Comparison of ENCODE assay signal across 8 cellular contexts in the genomic region with DNA sequence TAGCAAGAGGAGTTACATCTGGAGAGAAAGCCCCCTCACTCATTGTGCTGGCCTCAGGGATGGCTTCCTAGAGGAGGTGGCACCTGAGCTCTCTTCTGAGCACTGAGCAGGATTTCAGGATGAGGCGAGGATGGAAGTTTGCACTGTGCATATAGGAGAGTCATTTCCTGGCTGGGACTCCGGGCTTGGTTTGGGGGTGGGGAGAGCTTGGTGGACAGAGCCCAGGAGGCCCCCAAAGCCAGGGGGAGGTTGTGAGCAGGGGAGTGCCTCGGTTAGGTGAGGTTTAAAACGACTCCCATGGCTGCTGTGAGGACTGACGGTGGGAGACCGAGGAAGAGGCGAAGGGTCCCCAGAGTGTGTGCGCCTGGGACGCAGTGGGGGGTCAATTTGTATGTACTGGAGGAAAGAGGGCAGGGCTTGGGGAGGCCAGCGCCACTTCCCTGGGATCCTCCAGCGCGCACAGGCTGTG. TPM values are rescaled to one million over a fixed set of nuclear protein-coding genes. Genes with fewer than 3 reads are reported as not detected.
DNase-seq lines count a peak whose midpoint lies in the region; ATAC-seq and TF ChIP-seq lines count a peak whose summit lies in the region.

No MANE protein-coding gene starts in this region.

- H3K36me3 Mint-ChIP-seq in T-helper 2 cell treated with Interferon-gamma antibody and Interleukin-4, amounts not matched to agents 5 μg/mL and 100 μg/mL, for 36 hours (ENCODE audit: low read depth): no peaks in the 10 kb centered on the region
- no peaks in the 10 kb centered on the region for H3K36me3 Mint-ChIP-seq in activated CD8-positive, alpha-beta T cell treated with anti-CD3 and anti-CD28 coated beads, Interleukin-2, amount 10 ng/mL, durations not matched to agents 7 days and 5 days (ENCODE audit: low read depth)

- H3K27me3 ChIP-seq in iPS-15b (ENCODE audit: control insufficient read depth, insufficient read depth, low read length) (peaks cover 2% of the 10 kb centered on the region), suprapubic skin (no peaks in the 10 kb centered on the region)

- H3K9me3 Mint-ChIP-seq in T-helper 2 cell treated with Interferon-gamma antibody and Interleukin-4, amounts not matched to agents 5 μg/mL and 100 μg/mL, for 36 hours: no peaks in the 10 kb centered on the region
- no peaks in the 10 kb centered on the region for H3K9me3 Mint-ChIP-seq in activated CD8-positive, alpha-beta T cell treated with anti-CD3 and anti-CD28 coated beads, Interleukin-2, amount 10 ng/mL, durations not matched to agents 7 days and 5 days (ENCODE audit: insufficient read depth)

- H3K27me3 Mint-ChIP-seq in T-helper 2 cell treated with Interferon-gamma antibody and Interleukin-4, amounts not matched to agents 5 μg/mL and 100 μg/mL, for 36 hours (ENCODE audit: low read depth): peaks cover 5% of the 10 kb centered on the region
- H3K27me3 Mint-ChIP-seq in activated CD8-positive, alpha-beta T cell treated with anti-CD3 and anti-CD28 coated beads, Interleukin-2, amount 10 ng/mL, durations not matched to agents 7 days and 5 days (ENCODE audit: low read depth): peaks cover 2% of the 10 kb centered on the region

- peak overlapping the region; percentile 73 for H3K4me3 Mint-ChIP-seq in T-helper 2 cell treated with Interferon-gamma antibody and Interleukin-4, amounts not matched to agents 5 μg/mL and 100 μg/mL, for 36 hours
- peak overlapping the region; percentile 79 for H3K4me3 Mint-ChIP-seq in activated CD8-positive, alpha-beta T cell treated with anti-CD3 and anti-CD28 coated beads, Interleukin-2, amount 10 ng/mL, durations not matched to agents 7 days and 5 days

- H3K4me3 ChIP-seq in iPS-15b (ENCODE audit: low read depth, low read length) (peak overlapping the region; percentile 62), suprapubic skin (peak overlapping the region; percentile 76)

- no peak for TF ChIP-seq CTCF in suprapubic skin (IDR thresholded peaks at IDR 0.05)

- CTCF ChIA-PET in activated CD8-positive, alpha-beta T cell treated with anti-CD3 and anti-CD28 coated beads, Interleukin-2, amount 10 ng/mL, durations not matched to agents 7 days and 5 days (lab: Charles Lee): no interaction called here

- no peak for TF ChIP-seq POLR2A in suprapubic skin (IDR thresholded peaks at IDR 0.05)

- H3K4me1 Mint-ChIP-seq in T-helper 2 cell treated with Interferon-gamma antibody and Interleukin-4, amounts not matched to agents 5 μg/mL and 100 μg/mL, for 36 hours (ENCODE audit: low read depth): peaks cover 30% of the 10 kb centered on the region
- peaks cover 38% of the 10 kb centered on the region for H3K4me1 Mint-ChIP-seq in activated CD8-positive, alpha-beta T cell treated with anti-CD3 and anti-CD28 coated beads, Interleukin-2, amount 10 ng/mL, durations not matched to agents 7 days and 5 days (ENCODE audit: low read depth)

- H3K36me3 ChIP-seq in iPS-15b (ENCODE audit: control insufficient read depth, insufficient read depth, low read length) (no peaks in the 10 kb centered on the region), suprapubic skin (no peaks in the 10 kb centered on the region)

- peak overlapping the region; percentile 77 for H3K27ac ChIP-seq in suprapubic skin

- H3K9me3 ChIP-seq in iPS-15b (ENCODE audit: control insufficient read depth, insufficient read depth, low read length) (no peaks in the 10 kb centered on the region), suprapubic skin (no peaks in the 10 kb centered on the region)

- no peak for DNase-seq in T-helper 2 cell treated with Interferon-gamma antibody and Interleukin-4, amounts not matched to agents 5 μg/mL and 100 μg/mL, for 36 hours (ENCODE audit: low spot score)
- no peak for DNase-seq in T-helper 2 cell
- no peak for DNase-seq in activated CD8-positive, alpha-beta T cell treated with anti-CD3 and anti-CD28 coated beads, Interleukin-2, amount 10 ng/mL, durations not matched to agents 7 days and 5 days
- DNase-seq in suprapubic skin (ENCODE audit: low spot score in 2 of 2): no peak
- no peak for DNase-seq in occipital lobe (lab: John Stamatoyannopoulos, UW)
- no peak for DNase-seq in HCEC 1CT

- H3K4me1 ChIP-seq in iPS-15b (ENCODE audit: control insufficient read depth, insufficient read depth, low read length) (peaks cover 22% of the 10 kb centered on the region), suprapubic skin (peaks cover 94% of the 10 kb centered on the region)

- WGBS in suprapubic skin: 34% methylated on average over 12 of the region's 12 CpGs

- peak overlapping the region; percentile 70 for H3K27ac Mint-ChIP-seq in T-helper 2 cell treated with Interferon-gamma antibody and Interleukin-4, amounts not matched to agents 5 μg/mL and 100 μg/mL, for 36 hours
- no peak overlapping the region for H3K27ac Mint-ChIP-seq in activated CD8-positive, alpha-beta T cell treated with anti-CD3 and anti-CD28 coated beads, Interleukin-2, amount 10 ng/mL, durations not matched to agents 7 days and 5 days

- POLR2A ChIA-PET in activated CD8-positive, alpha-beta T cell treated with anti-CD3 and anti-CD28 coated beads, Interleukin-2, amount 10 ng/mL, durations not matched to agents 7 days and 5 days (lab: Charles Lee): no interaction called here

- TF ChIP-seq EP300 in suprapubic skin (IDR thresholded peaks at IDR 0.05): no peak

- ATAC-seq in activated CD8-positive, alpha-beta T cell treated with anti-CD3 and anti-CD28 coated beads, Interleukin-2, amount 10 ng/mL, durations not matched to agents 7 days and 5 days: no peak
- no peak for ATAC-seq in GM18873 (IDR thresholded peaks at IDR 0.05; ENCODE audit: low FRiP score, unreplicated experiment)

- H3K9ac ChIP-seq in iPS-15b (ENCODE audit: low read depth, low read length): no peak overlapping the region

RNA-seq across cellular contexts. Expression of gene CAMKK1, which starts 1.2 kb away (rescaled TPM):
- 1 to 10 TPM; 3.3 to 4.0 TPM for total RNA-seq in activated CD8-positive, alpha-beta T cell treated with anti-CD3 and anti-CD28 coated beads, Interleukin-2, amount 10 ng/mL, durations not matched to agents 7 days and 5 days
- total RNA-seq in suprapubic skin (10 to 100 TPM; 10.8 to 17.3 (median 12.9) TPM), occipital lobe (8.9 TPM)

RNA-seq across cellular contexts. Expression of gene P2RX1, which starts 24.6 kb away (rescaled TPM):
- 1 to 10 TPM; 1.1 TPM for total RNA-seq in activated CD8-positive, alpha-beta T cell treated with anti-CD3 and anti-CD28 coated beads, Interleukin-2, amount 10 ng/mL, durations not matched to agents 7 days and 5 days
- total RNA-seq in suprapubic skin: 1 to 10 TPM in 2 of 4 donors, under 1 TPM in 2; 0.25 to 2.6 (median 1.2) TPM
- not detected for total RNA-seq in occipital lobe

RNA-seq across cellular contexts. Expression of gene NCBP3, which starts 45.6 kb away (rescaled TPM):
- total RNA-seq in activated CD8-positive, alpha-beta T cell treated with anti-CD3 and anti-CD28 coated beads, Interleukin-2, amount 10 ng/mL, durations not matched to agents 7 days and 5 days: 10 to 100 TPM; 39.1 to 42.6 TPM
- total RNA-seq in suprapubic skin: 10 to 100 TPM; 15.4 to 41.8 (median 26.1) TPM
- 24.5 TPM for total RNA-seq in occipital lobe
